23 cellular contexts compared by ENCODE assay signal in genomic region chr6:81366970-81367369, GRCh38.
"Had no signal": no experiment of that assay in that cellular context is flagged by ENCODE, and none has a peak within 500 bp of the region (broad histone marks: within the 10 kb centered on the region; RNA-seq: fewer than 3 reads in every experiment).

No MANE protein-coding gene starts in this region.

- H3K4me3 ChIP-seq: esophagus squamous epithelium, gastroesophageal sphincter, heart right ventricle, left ventricle myocardium inferior, lower lobe of right lung, pancreas, right lobe of liver, suprapubic skin, transverse colon, vagina had no signal

- DNase-seq: cortex of kidney; effector memory CD8-positive, alpha-beta T cell; erythroblast; esophagus squamous epithelium; foreskin keratinocyte; hippocampal formation; left cardiac atrium; left ventricle myocardium inferior; lower lobe of right lung; natural killer cell; pancreas; retina; right lobe of liver; small intestine; stimulated activated CD4-positive, alpha-beta T cell treated with anti-CD3 and anti-CD28 coated beads, Interleukin-15, amount 100 ng/mL, for 24 hours; stimulated activated CD4-positive, alpha-beta T cell treated with anti-CD3 and anti-CD28 coated beads, Interleukin-2, amount 100 ng/mL, for 48 hours; stimulated activated naive B cell treated with anti-CD40 and anti-IgM and Interleukin-4, amounts not matched to agents 10 μg/mL and 1 μg/mL and 100 μg/mL, for 72 hours; transverse colon had no signal

- H3K27ac ChIP-seq: esophagus squamous epithelium, foreskin keratinocyte, gastroesophageal sphincter, heart right ventricle, left ventricle myocardium inferior, lower lobe of right lung, neutrophil, pancreas, right lobe of liver, suprapubic skin, transverse colon, vagina had no signal

- ATAC-seq: effector memory CD8-positive, alpha-beta T cell; foreskin keratinocyte; gastroesophageal sphincter; left cardiac atrium; lower lobe of right lung; natural killer cell; pancreas; right lobe of liver; stimulated activated naive B cell treated with anti-CD40 and anti-IgM and Interleukin-4, amounts not matched to agents 10 μg/mL and 1 μg/mL and 100 μg/mL, for 72 hours had no signal

- H3K36me3 ChIP-seq: esophagus squamous epithelium, gastroesophageal sphincter, heart right ventricle, left ventricle myocardium inferior, lower lobe of right lung, neutrophil, pancreas, right lobe of liver, suprapubic skin, transverse colon, vagina had no signal

- H3K4me1 ChIP-seq: esophagus squamous epithelium, foreskin keratinocyte, gastroesophageal sphincter, heart right ventricle, lower lobe of right lung, pancreas, right lobe of liver, suprapubic skin, transverse colon, vagina had no signal

- H3K27me3 ChIP-seq: esophagus squamous epithelium, foreskin keratinocyte, gastroesophageal sphincter, heart right ventricle, neutrophil, right lobe of liver, suprapubic skin, transverse colon, vagina had no signal

- H3K9me3 ChIP-seq: esophagus squamous epithelium, gastroesophageal sphincter, heart right ventricle, left ventricle myocardium inferior, lower lobe of right lung, neutrophil, pancreas, right lobe of liver, suprapubic skin, transverse colon, vagina had no signal
